In the genomic region with DNA sequence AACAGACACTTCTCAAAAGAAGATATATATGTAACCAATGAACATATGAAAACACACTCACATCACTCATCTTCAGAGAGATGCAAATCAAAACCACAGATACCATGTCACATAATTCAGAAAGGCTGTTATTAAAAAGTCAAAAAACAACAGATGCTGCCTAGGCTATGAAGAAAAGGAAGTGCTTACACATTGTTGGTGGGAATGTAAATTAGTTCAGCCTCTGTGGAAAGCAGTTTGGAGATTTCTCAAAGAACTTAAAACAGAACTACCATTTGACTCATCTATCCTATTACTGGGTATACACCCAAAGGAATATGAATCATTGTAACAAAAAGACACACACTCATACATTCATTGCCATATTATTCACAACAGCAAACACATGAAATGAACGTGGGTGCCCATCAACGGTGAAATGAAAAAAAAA, we compare ENCODE assay signal across 10 cellular contexts. TPM values are rescaled to one million over a fixed set of nuclear protein-coding genes. Genes with fewer than 3 reads are reported as not detected.
A peak's percentile ranks its signal among the peaks of the same experiment; 100 is the strongest.
DNase-seq lines count a peak whose midpoint lies in the region; ATAC-seq and TF ChIP-seq lines count a peak whose summit lies in the region.
"Had no signal": no experiment of that assay in that cellular context is flagged by ENCODE, and none has a peak within 500 bp of the region (broad histone marks: within the 10 kb centered on the region; RNA-seq: fewer than 3 reads in every experiment).

No MANE protein-coding gene starts in this region.

- H2AK5ac ChIP-seq in mesenchymal stem cell (ENCODE audit: low read length, severe bottlenecking), result no peak overlapping the region

- H3K14ac ChIP-seq in mesenchymal stem cell (ENCODE audit: low read length in 2 of 2), result no peak overlapping the region

- H3K4me3 ChIP-seq in mesenchymal stem cell (ENCODE audit: insufficient read depth in 1 of 2, low read depth in 1 of 2, low read length in 2 of 2) (no peak overlapping the region), coronary artery (no peak overlapping the region)

- no peak overlapping the region for H3K18ac ChIP-seq in mesenchymal stem cell (ENCODE audit: low read depth in 1 of 2, low read length in 2 of 2)

- TF ChIP-seq POLR2A in erythroblast (IDR thresholded peaks at IDR 0.05; ENCODE audit: low read length), result no peak

- no peak overlapping the region for H2BK12ac ChIP-seq in mesenchymal stem cell (ENCODE audit: low read length in 2 of 2)

- peak; percentile 95 for ATAC-seq in GM18873 (IDR thresholded peaks at IDR 0.05; ENCODE audit: low FRiP score, unreplicated experiment)
- ATAC-seq in HG02610 (IDR thresholded peaks at IDR 0.05; ENCODE audit: unreplicated experiment), result peak; percentile 95

- H3K79me1 ChIP-seq in mesenchymal stem cell (replicated peaks; ENCODE audit: low read length, poor library complexity, severe bottlenecking), result no peaks in the 10 kb centered on the region

- no peak overlapping the region for H4K8ac ChIP-seq in mesenchymal stem cell (ENCODE audit: low read length)

- H3K27ac ChIP-seq in mesenchymal stem cell (ENCODE audit: low read length, poor library complexity, severe bottlenecking) (no peak overlapping the region), coronary artery (no peak overlapping the region)

- H3K9me3 ChIP-seq in mesenchymal stem cell (ENCODE audit: control insufficient read depth, low read length), result no peaks in the 10 kb centered on the region

- no peak overlapping the region for H2BK15ac ChIP-seq in mesenchymal stem cell (ENCODE audit: low read depth, poor library complexity, severe bottlenecking)

- no peaks in the 10 kb centered on the region for H3K4me1 ChIP-seq in mesenchymal stem cell (ENCODE audit: control insufficient read depth, insufficient read depth, low read depth, low read length)

- no peak overlapping the region for H3K4ac ChIP-seq in mesenchymal stem cell (ENCODE audit: low read depth in 1 of 2, low read length in 2 of 2)

- DNase-seq in NCI-H226, result peak; percentile 4
- no peak for DNase-seq in mesenchymal stem cell
- no peak for DNase-seq in coronary artery (ENCODE audit: low spot score)
- DNase-seq in NCI-H1436 treated with DMSO at 0.1 percent for 48 hours (lab: John Stamatoyannopoulos, UW), result no peak
- no peak for DNase-seq in erythroblast (lab: John Stamatoyannopoulos, UW)
- DNase-seq in SHP77 treated with DMSO at 0.1 percent for 48 hours (lab: John Stamatoyannopoulos, UW), result no peak
- DNase-seq: H9, SIG-M5 had no signal

- no peak overlapping the region for H2BK120ac ChIP-seq in mesenchymal stem cell (ENCODE audit: low read depth, low read length)

- H2AFZ ChIP-seq in mesenchymal stem cell (ENCODE audit: low read depth, low read length), result no peak overlapping the region

- no peak for TF ChIP-seq CTCF in coronary artery (IDR thresholded peaks at IDR 0.05)

- H3K23ac ChIP-seq in mesenchymal stem cell (ENCODE audit: low read length in 2 of 2), result no peak overlapping the region

- peak overlapping the region; percentile 35 for H3K9ac ChIP-seq in mesenchymal stem cell (ENCODE audit: low read length)

- no peaks in the 10 kb centered on the region for H3K36me3 ChIP-seq in mesenchymal stem cell (ENCODE audit: control insufficient read depth in 1 of 2, insufficient read depth in 2 of 2, low read depth in 1 of 2, low read length in 2 of 2)

- H3K27me3 ChIP-seq in mesenchymal stem cell (ENCODE audit: control insufficient read depth in 1 of 2, insufficient read depth in 1 of 2, low read length in 2 of 2), result no peaks in the 10 kb centered on the region

- no peak overlapping the region for H2BK5ac ChIP-seq in mesenchymal stem cell (ENCODE audit: low read depth, low read length, poor library complexity, severe bottlenecking)

- no peak overlapping the region for H3K4me2 ChIP-seq in mesenchymal stem cell (ENCODE audit: low read length, poor library complexity, severe bottlenecking)

- H4K91ac ChIP-seq in mesenchymal stem cell (ENCODE audit: low read length), result no peak overlapping the region

- WGBS in mesenchymal stem cell, result no CpG with 5 or more reads among the region's 2 CpGs

RNA-seq across cellular contexts. Expression of a gene that starts 35.1 kb away (rescaled TPM):
- 3.7 TPM for polyA plus RNA-seq in mesenchymal stem cell (2013, experiment 1 of 2)
- 3.5 TPM for polyA plus RNA-seq in mesenchymal stem cell (2013, experiment 2 of 2)
